31 cellular contexts compared by ENCODE assay signal in genomic region chr11:81966340-81966739, GRCh38.
"Had no signal": no experiment of that assay in that cellular context is flagged by ENCODE, and none has a peak within 500 bp of the region (broad histone marks: within the 10 kb centered on the region; RNA-seq: fewer than 3 reads in every experiment).

No MANE protein-coding gene starts in this region.

- H3K4me3 ChIP-seq: K562, PC-9 had no signal

- H3K27ac ChIP-seq: PC-9, VCaP had no signal

- DNase-seq: activated B cell treated with CpG ODN at 0.5 μM for 24 hours; activated CD4-positive, alpha-beta memory T cell treated with anti-CD3 and anti-CD28 coated beads, Interleukin-2, amount 10 ng/mL, durations not matched to agents 7 days and 5 days; activated CD4-positive, alpha-beta T cell treated with anti-CD3 and anti-CD28 coated beads for 4 hours; activated CD4-positive, CD25-positive, alpha-beta regulatory T cell treated with anti-CD3 and anti-CD28 coated beads, Interleukin-2, amount 50 U/mL, for 72 hours; activated CD8-positive, alpha-beta memory T cell treated with anti-CD3 and anti-CD28 coated beads for 24 hours; activated CD8-positive, alpha-beta memory T cell treated with anti-CD3 and anti-CD28 coated beads, Interleukin-2, amount 10 ng/mL, durations not matched to agents 7 days and 5 days; activated CD8-positive, alpha-beta memory T cell treated with anti-CD3 and anti-CD28 coated beads, Interleukin-2, amount 50 U/mL, for 48 hours; activated effector memory CD4-positive, alpha-beta T cell treated with Interleukin-2 at 50 U/mL for 16 hours; activated naive CD4-positive, alpha-beta T cell treated with anti-CD3 and anti-CD28 coated beads, Interleukin-2, amount 10 ng/mL, durations not matched to agents 7 days and 5 days; activated naive CD8-positive, alpha-beta T cell treated with anti-CD3 and anti-CD28 coated beads, Interleukin-2, amount 50 U/mL, for 24 hours; activated T-cell treated with anti-CD3 and anti-CD28 coated beads, Interleukin-2, amount 50 U/mL, for 48 hours; anterior cingulate cortex; caudate nucleus; cerebellar nuclear complex; NCI-H1436 treated with DMSO at 0.1 percent for 48 hours; NCI-H1694 treated with DMSO at 0.1 percent for 48 hours; NCI-H2029 treated with DMSO at 0.1 percent for 48 hours; NCI-H2107; NCI-H2171; NCI-H510A; NCI-H526; NCI-H748 treated with DMSO at 0.1 percent for 48 hours; NK-92 treated with Interleukin-12 subunit alpha and Interleukin-12 subunit beta, amount 100 ng/mL, for 24 hours; PC-9; Right ventricle myocardium superior; SW 1271; T-helper 1 cell; T-helper 2 cell; T-helper 9 cell had no signal
